Comparison of ENCODE assay signal across 27 cellular contexts in genomic region chrX:79573760-79574159, GRCh38.
"Had no signal": no experiment of that assay in that cellular context is flagged by ENCODE, and none has a peak within 500 bp of the region (broad histone marks: within the 10 kb centered on the region; RNA-seq: fewer than 3 reads in every experiment).

No MANE protein-coding gene starts in this region.

- H3K27me3 ChIP-seq: colonic mucosa, esophagus squamous epithelium, sigmoid colon, testis, tibial artery had no signal

- H3K4me1 Mint-ChIP-seq: memory B cell; naive thymus-derived CD4-positive, alpha-beta T cell; nephron progenitor cell; stimulated activated memory B cell treated with anti-CD40 and anti-IgM and Interleukin-4, amounts not matched to agents 10 μg/mL and 1 μg/mL and 100 μg/mL, for 72 hours had no signal

- H3K9me3 ChIP-seq: colonic mucosa, esophagus squamous epithelium, prostate gland, sigmoid colon, testis had no signal

- H3K27ac Mint-ChIP-seq: dendritic cell treated with granulocyte-macrophage colony-stimulating factor and Interleukin-4, amounts not matched to agents 40 ng/mL and 50 ng/mL, for 4 days; memory B cell; naive thymus-derived CD4-positive, alpha-beta T cell; nephron progenitor cell; stimulated activated memory B cell treated with anti-CD40 and anti-IgM and Interleukin-4, amounts not matched to agents 10 μg/mL and 1 μg/mL and 100 μg/mL, for 72 hours; type B pancreatic cell had no signal

- H3K27ac ChIP-seq: colonic mucosa, esophagus squamous epithelium, prostate gland, sigmoid colon, spleen, testis, tibial artery had no signal

- ATAC-seq: left lobe of liver; naive thymus-derived CD4-positive, alpha-beta T cell; right cardiac atrium; stimulated activated memory B cell treated with anti-CD40 and anti-IgM and Interleukin-4, amounts not matched to agents 10 μg/mL and 1 μg/mL and 100 μg/mL, for 72 hours; stimulated activated naive CD8-positive, alpha-beta T cell treated with anti-CD3 and anti-CD28 coated beads, Interleukin-15, Interleukin-2, amounts not matched to agents 100 U/mL and 50 U/mL, for 24 hours had no signal

- H3K36me3 ChIP-seq: colonic mucosa, esophagus squamous epithelium, prostate gland, sigmoid colon, spleen, tibial artery had no signal

- H3K4me3 Mint-ChIP-seq: dendritic cell treated with granulocyte-macrophage colony-stimulating factor and Interleukin-4, amounts not matched to agents 40 ng/mL and 50 ng/mL, for 4 days; memory B cell; naive thymus-derived CD4-positive, alpha-beta T cell; nephron progenitor cell; stimulated activated memory B cell treated with anti-CD40 and anti-IgM and Interleukin-4, amounts not matched to agents 10 μg/mL and 1 μg/mL and 100 μg/mL, for 72 hours; type B pancreatic cell had no signal

- H3K4me3 ChIP-seq: colonic mucosa, esophagus squamous epithelium, lung, prostate gland, sigmoid colon, spleen, testis, tibial artery had no signal

- DNase-seq: central memory CD4-positive, alpha-beta T cell; colonic mucosa; effector memory CD4-positive, alpha-beta T cell; erythroblast; esophagus squamous epithelium; head of caudate nucleus; midbrain; naive thymus-derived CD4-positive, alpha-beta T cell; nephron progenitor cell; nucleus accumbens; right cardiac atrium; sigmoid colon; spleen; stimulated activated CD4-positive, alpha-beta T cell treated with anti-CD3 and anti-CD28 coated beads, Interleukin-4, amount 100 ng/mL, for 4 hours; stimulated activated naive CD8-positive, alpha-beta T cell treated with anti-CD3 and anti-CD28 coated beads, Interleukin-15, Interleukin-2, amounts not matched to agents 100 U/mL and 50 U/mL, for 24 hours; substantia nigra; testis; tibial artery had no signal

- H3K36me3 Mint-ChIP-seq: memory B cell; stimulated activated memory B cell treated with anti-CD40 and anti-IgM and Interleukin-4, amounts not matched to agents 10 μg/mL and 1 μg/mL and 100 μg/mL, for 72 hours; type B pancreatic cell had no signal

- H3K4me1 ChIP-seq: colonic mucosa, esophagus squamous epithelium, prostate gland, sigmoid colon, spleen, testis, tibial artery had no signal

- H3K27me3 Mint-ChIP-seq: dendritic cell treated with granulocyte-macrophage colony-stimulating factor and Interleukin-4, amounts not matched to agents 40 ng/mL and 50 ng/mL, for 4 days; memory B cell; stimulated activated memory B cell treated with anti-CD40 and anti-IgM and Interleukin-4, amounts not matched to agents 10 μg/mL and 1 μg/mL and 100 μg/mL, for 72 hours; type B pancreatic cell had no signal

- H3K9me3 Mint-ChIP-seq: memory B cell had no signal

- FAIRE-seq: endothelial cell of umbilical vein, frontal cortex had no signal
